In the genomic region with DNA sequence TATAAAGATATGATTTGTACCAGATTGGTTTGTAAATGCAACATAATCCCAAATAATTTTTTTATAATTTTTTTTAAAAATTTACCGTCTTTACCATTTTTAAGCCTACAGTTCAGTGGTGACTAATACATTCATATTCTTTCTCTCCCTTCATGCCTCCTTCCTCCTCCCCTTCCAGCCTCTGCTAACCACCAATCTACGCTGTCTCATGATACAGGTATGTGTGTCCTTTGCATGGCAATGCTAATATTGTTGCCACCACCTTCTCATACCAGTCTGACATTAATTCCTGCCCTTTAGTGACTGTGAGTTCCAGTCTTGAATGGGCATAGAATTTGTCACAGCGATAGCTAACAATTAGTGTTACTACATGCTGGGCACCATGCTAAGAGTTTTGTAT, we compare ENCODE assay signal across 19 cellular contexts.
DNase-seq lines count a peak whose midpoint lies in the region; ATAC-seq and TF ChIP-seq lines count a peak whose summit lies in the region.
"Had no signal": no experiment of that assay in that cellular context is flagged by ENCODE, and none has a peak within 500 bp of the region (broad histone marks: within the 10 kb centered on the region; RNA-seq: fewer than 3 reads in every experiment).

No MANE protein-coding gene starts in this region.

- BruUV-seq in mammary epithelial cell (replicated peaks; lab: Mats Ljungman, UMichigan): no TSS peak

- H3K4me3 Mint-ChIP-seq in activated naive CD8-positive, alpha-beta T cell treated with anti-CD3 and anti-CD28 coated beads, Interleukin-2, amount 10 ng/mL, durations not matched to agents 7 days and 5 days: peak overlapping the region; percentile 31
- no peak overlapping the region for H3K4me3 Mint-ChIP-seq in activated naive CD8-positive, alpha-beta T cell treated with anti-CD3 and anti-CD28 coated beads for 36 hours
- H3K4me3 Mint-ChIP-seq in activated T-helper 2 cell treated with anti-CD3 and anti-CD28 coated beads, Interferon-gamma antibody, Interleukin-2, Interleukin-4, amounts not matched to agents 10 μg/mL and 5 μg/mL and 100 μg/mL, durations not matched to agents 14 hours and 24 hours and 36 hours (ENCODE audit: low read depth): no peak overlapping the region
- H3K4me3 Mint-ChIP-seq: CD4-positive, alpha-beta T cell had no signal

- no peak for DNase-seq in activated naive CD8-positive, alpha-beta T cell treated with anti-CD3 and anti-CD28 coated beads, Interleukin-2, amount 10 ng/mL, durations not matched to agents 7 days and 5 days
- DNase-seq in activated naive CD8-positive, alpha-beta T cell treated with anti-CD3 and anti-CD28 coated beads for 36 hours: no peak
- DNase-seq in M059J (ENCODE audit: low read depth): peak; percentile 10
- DNase-seq in mammary epithelial cell: peak; percentile 24
- DNase-seq in smooth muscle cell (lab: John Stamatoyannopoulos, UW; ENCODE audit: unreplicated experiment): no peak
- no peak for DNase-seq in activated T-helper 2 cell treated with anti-CD3 and anti-CD28 coated beads, Interferon-gamma antibody, Interleukin-2, Interleukin-4, amounts not matched to agents 10 μg/mL and 5 μg/mL and 100 μg/mL, durations not matched to agents 14 hours and 24 hours and 36 hours (ENCODE audit: low spot score)
- DNase-seq in NCI-H524 treated with DMSO at 0.1 percent for 48 hours (lab: John Stamatoyannopoulos, UW): no peak
- DNase-seq in mesenteric fat pad (ENCODE audit: low spot score): no peak
- DNase-seq: 8988T, DMS153, NCI-H1417 treated with DMSO at 0.1 percent for 48 hours, NCI-H187 treated with DMSO at 0.1 percent for 48 hours, NCI-H2227 treated with DMSO at 0.1 percent for 48 hours, NCI-H526 had no signal

- H3K36me3 ChIP-seq in mammary epithelial cell (ENCODE audit: insufficient read depth, low read length): no peaks in the 10 kb centered on the region
- H3K36me3 ChIP-seq in smooth muscle cell (ENCODE audit: low read depth): no peaks in the 10 kb centered on the region
- H3K36me3 ChIP-seq: Peyer's patch had no signal

- ATAC-seq in activated naive CD8-positive, alpha-beta T cell treated with anti-CD3 and anti-CD28 coated beads, Interleukin-2, amount 10 ng/mL, durations not matched to agents 7 days and 5 days (ENCODE audit: low read depth): no peak
- ATAC-seq: GM12878, K562 had no signal

- H3K9me3 ChIP-seq in mammary epithelial cell (replicated peaks; ENCODE audit: insufficient read depth, low read length) (peaks cover 4% of the 10 kb centered on the region), smooth muscle cell (replicated peaks; ENCODE audit: low read depth) (no peaks in the 10 kb centered on the region)
- H3K9me3 ChIP-seq: Peyer's patch had no signal

- H3K4me2 ChIP-seq in mammary epithelial cell (ENCODE audit: insufficient read depth, low read depth, low read length) (no peak overlapping the region), smooth muscle cell (peak overlapping the region; percentile 43)

- H3K9ac ChIP-seq in mammary epithelial cell (ENCODE audit: insufficient read depth, low read length) (no peak overlapping the region), smooth muscle cell (ENCODE audit: low read depth) (no peak overlapping the region)

- H3K27me3 Mint-ChIP-seq in activated naive CD8-positive, alpha-beta T cell treated with anti-CD3 and anti-CD28 coated beads, Interleukin-2, amount 10 ng/mL, durations not matched to agents 7 days and 5 days: peaks cover 35% of the 10 kb centered on the region
- H3K27me3 Mint-ChIP-seq in activated naive CD8-positive, alpha-beta T cell treated with anti-CD3 and anti-CD28 coated beads for 36 hours: peaks cover 3% of the 10 kb centered on the region
- H3K27me3 Mint-ChIP-seq in activated T-helper 2 cell treated with anti-CD3 and anti-CD28 coated beads, Interferon-gamma antibody, Interleukin-2, Interleukin-4, amounts not matched to agents 10 μg/mL and 5 μg/mL and 100 μg/mL, durations not matched to agents 14 hours and 24 hours and 36 hours (ENCODE audit: low read depth): peaks cover 8% of the 10 kb centered on the region

- H4K20me1 ChIP-seq in mammary epithelial cell (ENCODE audit: insufficient read depth, low read length): no peaks in the 10 kb centered on the region
- H4K20me1 ChIP-seq in smooth muscle cell (ENCODE audit: low read depth): no peaks in the 10 kb centered on the region

- intact Hi-C loops in mammary epithelial cell (cut with micrococcal nuclease): no loop called here
- intact Hi-C loops in activated T-helper 2 cell treated with anti-CD3 and anti-CD28 coated beads, Interferon-gamma antibody, Interleukin-2, Interleukin-4, amounts not matched to agents 10 μg/mL and 5 μg/mL and 100 μg/mL, durations not matched to agents 14 hours and 24 hours and 36 hours (cut with micrococcal nuclease): no loop called here

- H3K4me1 Mint-ChIP-seq in activated naive CD8-positive, alpha-beta T cell treated with anti-CD3 and anti-CD28 coated beads, Interleukin-2, amount 10 ng/mL, durations not matched to agents 7 days and 5 days: peaks cover 18% of the 10 kb centered on the region
- peaks cover 12% of the 10 kb centered on the region for H3K4me1 Mint-ChIP-seq in activated naive CD8-positive, alpha-beta T cell treated with anti-CD3 and anti-CD28 coated beads for 36 hours
- peaks cover 5% of the 10 kb centered on the region for H3K4me1 Mint-ChIP-seq in activated T-helper 2 cell treated with anti-CD3 and anti-CD28 coated beads, Interferon-gamma antibody, Interleukin-2, Interleukin-4, amounts not matched to agents 10 μg/mL and 5 μg/mL and 100 μg/mL, durations not matched to agents 14 hours and 24 hours and 36 hours (ENCODE audit: low read depth)

- H2AFZ ChIP-seq in mammary epithelial cell (ENCODE audit: low read depth, low read length) (no peak overlapping the region), smooth muscle cell (ENCODE audit: low read depth) (no peak overlapping the region)

- TF ChIP-seq CTCF in mammary epithelial cell (conservative IDR thresholded peaks at IDR 0.05 in 1 of 2, IDR thresholded peaks at IDR 0.05 in 1 of 2; ENCODE audit: extremely low read depth in 1 of 2, insufficient read depth in 1 of 2, low read depth in 1 of 2, low read length in 2 of 2) (no peak), smooth muscle cell (IDR thresholded peaks at IDR 0.05; ENCODE audit: borderline replicate concordance, insufficient read depth, poor library complexity, severe bottlenecking) (no peak)

- no peaks in the 10 kb centered on the region for H3F3A ChIP-seq in smooth muscle cell (ENCODE audit: low read depth)

- in situ Hi-C loops in mammary epithelial cell (cut with MboI; ENCODE audit: low sequenced_read_pairs in 2 of 2): no loop called here

- WGBS in mammary epithelial cell (ENCODE audit: low coverage, missing lambda C conversion rate): 77% methylated on average over 3 of the region's 3 CpGs
- WGBS in smooth muscle cell (ENCODE audit: low lambda C conversion rate): 67% methylated on average over 3 of the region's 3 CpGs

- POLR2A ChIA-PET in activated naive CD8-positive, alpha-beta T cell treated with anti-CD3 and anti-CD28 coated beads, Interleukin-2, amount 10 ng/mL, durations not matched to agents 7 days and 5 days (lab: Charles Lee): no interaction called here

- H3K36me3 Mint-ChIP-seq in activated naive CD8-positive, alpha-beta T cell treated with anti-CD3 and anti-CD28 coated beads, Interleukin-2, amount 10 ng/mL, durations not matched to agents 7 days and 5 days: peaks cover 1% of the 10 kb centered on the region
- no peaks in the 10 kb centered on the region for H3K36me3 Mint-ChIP-seq in activated naive CD8-positive, alpha-beta T cell treated with anti-CD3 and anti-CD28 coated beads for 36 hours
- H3K36me3 Mint-ChIP-seq in activated T-helper 2 cell treated with anti-CD3 and anti-CD28 coated beads, Interferon-gamma antibody, Interleukin-2, Interleukin-4, amounts not matched to agents 10 μg/mL and 5 μg/mL and 100 μg/mL, durations not matched to agents 14 hours and 24 hours and 36 hours (ENCODE audit: low read depth): no peaks in the 10 kb centered on the region

- H3K4me3 ChIP-seq in mammary epithelial cell (replicated peaks in 1 of 3; ENCODE audit: insufficient read depth in 1 of 3, low read depth in 2 of 3, low read length in 3 of 3): no peak overlapping the region
- no peak overlapping the region for H3K4me3 ChIP-seq in smooth muscle cell
- H3K4me3 ChIP-seq: GM12878, K562, Peyer's patch, SK-N-MC had no signal

- dilution Hi-C loops in mammary epithelial cell (cut with HindIII; ENCODE audit: low sequenced_read_pairs): no loop called here

- peaks cover 4% of the 10 kb centered on the region for H3K9me3 Mint-ChIP-seq in activated naive CD8-positive, alpha-beta T cell treated with anti-CD3 and anti-CD28 coated beads, Interleukin-2, amount 10 ng/mL, durations not matched to agents 7 days and 5 days
- H3K9me3 Mint-ChIP-seq in activated naive CD8-positive, alpha-beta T cell treated with anti-CD3 and anti-CD28 coated beads for 36 hours: peaks cover 2% of the 10 kb centered on the region
- no peaks in the 10 kb centered on the region for H3K9me3 Mint-ChIP-seq in activated T-helper 2 cell treated with anti-CD3 and anti-CD28 coated beads, Interferon-gamma antibody, Interleukin-2, Interleukin-4, amounts not matched to agents 10 μg/mL and 5 μg/mL and 100 μg/mL, durations not matched to agents 14 hours and 24 hours and 36 hours

- H3K4me1 ChIP-seq in mammary epithelial cell (ENCODE audit: insufficient read depth, low read length): no peaks in the 10 kb centered on the region
- H3K4me1 ChIP-seq in smooth muscle cell (ENCODE audit: low read depth): peaks cover 6% of the 10 kb centered on the region

- no peak overlapping the region for H3K27ac Mint-ChIP-seq in activated naive CD8-positive, alpha-beta T cell treated with anti-CD3 and anti-CD28 coated beads, Interleukin-2, amount 10 ng/mL, durations not matched to agents 7 days and 5 days
- no peak overlapping the region for H3K27ac Mint-ChIP-seq in activated naive CD8-positive, alpha-beta T cell treated with anti-CD3 and anti-CD28 coated beads for 36 hours
- no peak overlapping the region for H3K27ac Mint-ChIP-seq in activated T-helper 2 cell treated with anti-CD3 and anti-CD28 coated beads, Interferon-gamma antibody, Interleukin-2, Interleukin-4, amounts not matched to agents 10 μg/mL and 5 μg/mL and 100 μg/mL, durations not matched to agents 14 hours and 24 hours and 36 hours
- H3K27ac Mint-ChIP-seq: CD4-positive, alpha-beta T cell had no signal

- no peaks in the 10 kb centered on the region for H3K27me3 ChIP-seq in mammary epithelial cell (ENCODE audit: insufficient read depth, low read length)
- peaks cover 4% of the 10 kb centered on the region for H3K27me3 ChIP-seq in smooth muscle cell (ENCODE audit: low read depth)
- H3K27me3 ChIP-seq: Peyer's patch had no signal

- CTCF ChIA-PET in mammary epithelial cell (lab: Charles Lee; ENCODE audit: low non-redundant PET): no interaction called here

- H3K27ac ChIP-seq in mammary epithelial cell (ENCODE audit: insufficient read depth, low read depth, low read length): no peak overlapping the region
- no peak overlapping the region for H3K27ac ChIP-seq in smooth muscle cell (ENCODE audit: low read depth)
- H3K27ac ChIP-seq: Peyer's patch, SK-N-MC had no signal

- H3K79me2 ChIP-seq in mammary epithelial cell (ENCODE audit: insufficient read depth, low read length) (no peaks in the 10 kb centered on the region), smooth muscle cell (ENCODE audit: low read depth) (no peaks in the 10 kb centered on the region)

Comparison
In these comparisons a context has a peak if more than half of its experiments do, and no peak if none do; other contexts are left out.
1. DNase-seq: peak in M059J (single experiment) and mammary epithelial cell (single experiment); none in activated naive CD8-positive, alpha-beta T cell treated with anti-CD3 and anti-CD28 coated beads, Interleukin-2, amount 10 ng/mL, durations not matched to agents 7 days and 5 days (single experiment), activated naive CD8-positive, alpha-beta T cell treated with anti-CD3 and anti-CD28 coated beads for 36 hours (single experiment), smooth muscle cell (single experiment), activated T-helper 2 cell treated with anti-CD3 and anti-CD28 coated beads, Interferon-gamma antibody, Interleukin-2, Interleukin-4, amounts not matched to agents 10 μg/mL and 5 μg/mL and 100 μg/mL, durations not matched to agents 14 hours and 24 hours and 36 hours (single experiment), NCI-H524 treated with DMSO at 0.1 percent for 48 hours (single experiment) and mesenteric fat pad (single experiment).